Comparison of ENCODE assay signal across 16 cellular contexts in genomic region chr4:10003666-10004065, GRCh38. TPM values are rescaled to one million over a fixed set of nuclear protein-coding genes. Genes with fewer than 3 reads are reported as not detected.
DNase-seq lines count a peak whose midpoint lies in the region; ATAC-seq, FAIRE-seq and TF ChIP-seq lines count a peak whose summit lies in the region.
"Had no signal": no experiment of that assay in that cellular context is flagged by ENCODE, and none has a peak within 500 bp of the region (broad histone marks: within the 10 kb centered on the region; RNA-seq: fewer than 3 reads in every experiment).

No MANE protein-coding gene starts in this region.

- peak; percentile 56 for ATAC-seq in GM18520 (IDR thresholded peaks at IDR 0.05; ENCODE audit: unreplicated experiment)
- ATAC-seq in GM19397 (IDR thresholded peaks at IDR 0.05; ENCODE audit: unreplicated experiment), result peak; percentile 36
- ATAC-seq in HG03196 (IDR thresholded peaks at IDR 0.05; ENCODE audit: unreplicated experiment), result peak; percentile 44
- ATAC-seq in GM12878, result peak; percentile 60
- no peak for ATAC-seq in gastroesophageal sphincter
- ATAC-seq: HCT116, K562 had no signal

- DNase-seq in GM12878 (ENCODE audit: low read depth, low spot score), result peak; percentile 56
- DNase-seq in stimulated activated naive CD4-positive, alpha-beta T cell treated with Interleukin-2 at 50 U/mL for 16 hours (lab: John Stamatoyannopoulos, UW), result no peak
- DNase-seq in type B pancreatic cell (ENCODE audit: extremely low spot score, unreplicated experiment), result no peak
- no peak for DNase-seq in DMS153 (lab: John Stamatoyannopoulos, UW)
- DNase-seq: adrenal gland, NCI-H2171, RPMI8226 had no signal

- H3K4me2 ChIP-seq in GM12878 (ENCODE audit: control insufficient read depth, insufficient read depth), result peak overlapping the region; percentile 30; the same call in 1 of the 2 replicates

- no peaks in the 10 kb centered on the region; the same call in 2 of the 3 replicates for H3K9me3 ChIP-seq in GM12878 (replicated peaks; ENCODE audit: control insufficient read depth, insufficient read depth, low read length)
- no peaks in the 10 kb centered on the region for H3K9me3 ChIP-seq in gastroesophageal sphincter
- H3K9me3 ChIP-seq: adrenal gland, prostate gland had no signal

- intact Hi-C loops in GM12878 (cut with micrococcal nuclease; ENCODE audit: unreplicated experiment), result loop anchor here (10.0 kb wide), 1 partner anchor 731 kb away; no protein-coding TSS in a partner anchor

- H4K20me1 ChIP-seq in GM12878 (ENCODE audit: control insufficient read depth, insufficient read depth), result no peaks in the 10 kb centered on the region

- peaks cover 28% of the 10 kb centered on the region for H3K4me1 Mint-ChIP-seq in type B pancreatic cell (ENCODE audit: unreplicated experiment)

- peak overlapping the region; percentile 10; the same call in 1 of the 2 replicates for H3K27ac ChIP-seq in GM12878 (ENCODE audit: control insufficient read depth, insufficient read depth)
- no peak overlapping the region for H3K27ac ChIP-seq in gastroesophageal sphincter
- H3K27ac ChIP-seq: adrenal gland, prostate gland had no signal

- POLR2A ChIA-PET in GM12878 (lab: Charles Lee), result interaction anchor here (1.0 to 2.2 kb wide), 4 partner anchors 9 to 33 kb away, joined by 3 to 6 read pairs (median 4); no protein-coding TSS in a partner anchor

- H3K36me3 ChIP-seq in GM12878 (ENCODE audit: control insufficient read depth in 2 of 2, insufficient read depth in 2 of 2, low read length in 1 of 2) (no peaks in the 10 kb centered on the region), gastroesophageal sphincter (no peaks in the 10 kb centered on the region)
- H3K36me3 ChIP-seq: adrenal gland, prostate gland had no signal

- WGBS in GM12878 (ENCODE audit: insufficient coverage, insufficient replicate concordance, low lambda C conversion rate, missing lambda C conversion rate), result 3% methylated on average over 2 of the region's 2 CpGs
- WGBS in gastroesophageal sphincter (ENCODE audit: low coverage in 1 of 2), 2 donors, result 90 to 100% methylated on average over 1 to 2 of the region's 2 CpGs

- H2AFZ ChIP-seq in GM12878 (ENCODE audit: control insufficient read depth, low read depth, low read length), result no peak overlapping the region

- in situ Hi-C loops in GM12878 (cut with MboI), result no loop called here

- RAD21 ChIA-PET in GM12878 (lab: Charles Lee; ENCODE audit: unreplicated experiment), result interaction anchor here (0.9 to 7.9 kb wide), 7 partner anchors 10 to 104 kb away, joined by 3 to 69 read pairs (median 4); no protein-coding TSS in a partner anchor

- no peak for FAIRE-seq in GM12878 (lab: Jason Lieb, UNC)
- FAIRE-seq: K562, TTC549 had no signal

- no peak overlapping the region for H3K4me3 Mint-ChIP-seq in type B pancreatic cell

- TF ChIP-seq EP300 in GM12878 (IDR thresholded peaks at IDR 0.05; ENCODE audit: borderline replicate concordance in 1 of 2, control insufficient read depth in 1 of 2, low read depth in 2 of 2, low read length in 2 of 2) (peak in 1 of 2 experiments; percentile 10; a peak in 1 of 4 replicates), gastroesophageal sphincter (IDR thresholded peaks at IDR 0.05) (no peak)

- H3K9ac ChIP-seq in GM12878 (ENCODE audit: control insufficient read depth, insufficient read depth, low read length), result no peak overlapping the region

- H3K4me3 ChIP-seq in GM12878 (no peak overlapping the region), gastroesophageal sphincter (no peak overlapping the region)
- H3K4me3 ChIP-seq: adrenal gland, K562, lung, prostate gland had no signal

- 0 out of 6 replicates have a peak, but pooled peaks of 1 of the 3 experiments have one; percentile 5 for TF ChIP-seq CTCF in GM12878 (IDR thresholded peaks at IDR 0.05 in 2 of 3, conservative IDR thresholded peaks at IDR 0.05 in 1 of 3; ENCODE audit: control insufficient read depth in 2 of 3, extremely low read depth in 1 of 3, insufficient read depth in 1 of 3, low read depth in 3 of 3, low read length in 3 of 3)
- TF ChIP-seq CTCF in type B pancreatic cell (conservative IDR thresholded peaks at IDR 0.05), result no peak
- TF ChIP-seq CTCF in gastroesophageal sphincter (IDR thresholded peaks at IDR 0.05), result no peak

- H3K27me3 ChIP-seq in GM12878 (replicated peaks in 1 of 2; ENCODE audit: control insufficient read depth in 2 of 2, insufficient read depth in 2 of 2, low read length in 1 of 2), result no peaks in the 10 kb centered on the region
- no peaks in the 10 kb centered on the region for H3K27me3 ChIP-seq in gastroesophageal sphincter
- H3K27me3 ChIP-seq: adrenal gland had no signal

- H3K36me3 Mint-ChIP-seq in type B pancreatic cell, result no peaks in the 10 kb centered on the region

- CTCF ChIA-PET in GM12878 (lab: Yijun Ruan, JAX), result interaction anchor here (0.7 to 6.6 kb wide), 5 partner anchors 9 to 114 kb away, joined by 3 to 87 read pairs (median 6); partner anchors contain the start of gene WDR1

- no peak overlapping the region for H3K27ac Mint-ChIP-seq in type B pancreatic cell

- no peak for TF ChIP-seq POLR2A in GM12878 (IDR thresholded peaks at IDR 0.05; ENCODE audit: low read depth, low read length)
- no peak for TF ChIP-seq POLR2A in gastroesophageal sphincter (IDR thresholded peaks at IDR 0.05)

- no TSS peak for BruUV-seq in GM12878 (replicated peaks; lab: Mats Ljungman, UMichigan)

- peaks cover 74% of the 10 kb centered on the region for H3K4me1 ChIP-seq in GM12878 (ENCODE audit: control insufficient read depth, insufficient read depth, low read length)
- H3K4me1 ChIP-seq in gastroesophageal sphincter, result peaks cover 0 to 33% (median 22%) of the 10 kb centered on the region in 3 donors

- H3K79me2 ChIP-seq in GM12878 (ENCODE audit: control insufficient read depth, insufficient read depth, low read length), result no peaks in the 10 kb centered on the region

- SMC1A ChIA-PET in GM12878 (lab: Charles Lee; ENCODE audit: uncharacterized antibody, unreplicated experiment), result interaction anchor here (0.8 to 8.1 kb wide), 7 partner anchors 11 to 40 kb away, joined by 3 to 77 read pairs (median 4); no protein-coding TSS in a partner anchor

- TF ChIP-seq RAD21 in GM12878 (IDR thresholded peaks at IDR 0.05; ENCODE audit: insufficient read depth, low read depth, low read length), result no peak

- peaks cover 5% of the 10 kb centered on the region for H3K27me3 Mint-ChIP-seq in type B pancreatic cell

- no peaks in the 10 kb centered on the region for H3K9me3 Mint-ChIP-seq in type B pancreatic cell

TF ChIP-seq in GM12878, 131 proteins besides CTCF, POLR2A, EP300 and RAD21 (continues in another document):
- no peak for TF ChIP-seq MYB (IDR thresholded peaks at IDR 0.05; ENCODE audit: borderline replicate concordance, low read depth, low read length)
- no peak for TF ChIP-seq RCOR1 (conservative IDR thresholded peaks at IDR 0.05; ENCODE audit: low read depth, low read length)
- no peak for TF ChIP-seq ELK1 (IDR thresholded peaks at IDR 0.05; ENCODE audit: low read depth, low read length)
- no peak for TF ChIP-seq PAX5 (IDR thresholded peaks at IDR 0.05; ENCODE audit: borderline replicate concordance, low read depth, low read length)
- no peak for TF ChIP-seq HCFC1 (IDR thresholded peaks at IDR 0.05; ENCODE audit: low read length)
- peak; percentile 69; the same call in 1 of the 2 replicates for TF ChIP-seq MTA2 (IDR thresholded peaks at IDR 0.05; ENCODE audit: low read depth)
- TF ChIP-seq TARDBP (IDR thresholded peaks at IDR 0.05; ENCODE audit: borderline replicate concordance), result no peak
- TF ChIP-seq MYC (IDR thresholded peaks at IDR 0.05; ENCODE audit: insufficient read depth, insufficient read length, insufficient replicate concordance, low read length, severe bottlenecking), result no peak

RNA-seq across cellular contexts. Expression of gene SLC2A9, which starts 17.6 kb away (rescaled TPM):
- 1.5 and 1.8 TPM in 2 replicates for total RNA-seq in GM12878 (2013; cell fraction: nucleolus; rRNA removed)
- total RNA-seq in GM12878 (2014; rRNA removed), result 0.28 and 0.54 TPM in 2 replicates
- total RNA-seq in GM12878 (2014; rRNA removed; fragmentation: Illumina TruSeq; extraction: Trizol), result 0.37 and 0.85 TPM in 2 replicates
- 0.43 and 1.2 TPM in 2 replicates for total RNA-seq in GM12878 (2021)
- not detected for polyA plus RNA-seq in GM12878 (2011; ENCODE audit: low read depth)
- polyA plus RNA-seq in GM12878 (2011; rRNA removed), result 1.4 and 1.5 TPM in 2 replicates
- polyA plus RNA-seq in GM12878 (2011; cell fraction: cytosol; rRNA removed), result 1.5 and 1.8 TPM in 2 replicates
- 3.8 and 4.2 TPM in 2 replicates for polyA plus RNA-seq in GM12878 (2011; cell fraction: nucleus; rRNA removed)
- polyA plus RNA-seq in GM12878 (2012), result 0.18 and 0.42 TPM in 2 replicates
- 0.24 and 0.35 TPM in 2 replicates for polyA plus RNA-seq in GM12878 (2014; fragmentation: Illumina TruSeq; extraction: Trizol)
- 1 to 10 TPM; 1.2 to 1.3 TPM for polyA plus RNA-seq in GM12878 (2014; fragmentation: Nextera tagmentation; extraction: Ambion mirVana)
- 0.46 and 0.74 TPM in 2 replicates for polyA plus RNA-seq in GM12878 (2014; rRNA removed)
- polyA plus RNA-seq in GM12878 (2016; fragmentation: Nextera tagmentation; extraction: Ambion mirVana), result 1 to 10 TPM; 2.7 to 2.8 TPM
- polyA minus RNA-seq in GM12878 (2011; rRNA and poly(A)+ RNA removed), result 2.0 and 3.6 TPM in 2 replicates
- not detected in 2 replicates for polyA minus RNA-seq in GM12878 (2011; cell fraction: cytosol; rRNA and poly(A)+ RNA removed)
- 6.3 and 9.8 TPM in 2 replicates for polyA minus RNA-seq in GM12878 (2011; cell fraction: nucleus; rRNA and poly(A)+ RNA removed)
- 1.1 and 2.5 TPM in 2 replicates for total RNA-seq in type B pancreatic cell (ENCODE audit: low replicate concordance)
- total RNA-seq in gastroesophageal sphincter, result 1 to 10 TPM; 3.1 to 6.5 (median 4.3) TPM
